9 cellular contexts compared by ENCODE assay signal in genomic region chr9:136011703-136012496, GRCh38. TPM values are rescaled to one million over a fixed set of nuclear protein-coding genes. Genes with fewer than 3 reads are reported as not detected.
A peak's percentile ranks its signal among the peaks of the same experiment; 100 is the strongest.
DNase-seq lines count a peak whose midpoint lies in the region; ATAC-seq and TF ChIP-seq lines count a peak whose summit lies in the region.
"Had no signal": no experiment of that assay in that cellular context is flagged by ENCODE, and none has a peak within 500 bp of the region (broad histone marks: within the 10 kb centered on the region; RNA-seq: fewer than 3 reads in every experiment).

No MANE protein-coding gene starts in this region.

- no peaks in the 10 kb centered on the region for H3K36me3 Mint-ChIP-seq in activated naive CD4-positive, alpha-beta T cell treated with anti-CD3 and anti-CD28 coated beads for 36 hours (ENCODE audit: low read depth)

- H3K79me2 ChIP-seq in OCI-LY7 (ENCODE audit: insufficient read depth, low read depth, low read length) = no peaks in the 10 kb centered on the region

- H3K4me3 ChIP-seq in OCI-LY7 (ENCODE audit: low read depth, low read length, poor library complexity, severe bottlenecking) (peak overlapping the region; percentile 69), esophagus muscularis mucosa (peak overlapping the region; percentile 7 to 47 (median 16)), thyroid gland (replicated peaks in 1 of 3) (no peak overlapping the region)

- peak; percentile 55 for TF ChIP-seq EP300 in esophagus muscularis mucosa (IDR thresholded peaks at IDR 0.05)

- TF ChIP-seq CTCF in OCI-LY7 (conservative IDR thresholded peaks at IDR 0.05; ENCODE audit: low read length) (no peak), esophagus muscularis mucosa (IDR thresholded peaks at IDR 0.05) (no peak), thyroid gland (IDR thresholded peaks at IDR 0.05) (no peak)

- H2AFZ ChIP-seq in OCI-LY7 (ENCODE audit: low read length) = peak overlapping the region; percentile 13; the same call in 1 of the 2 replicates

- WGBS in esophagus muscularis mucosa = 74% methylated on average over 32 of the region's 59 CpGs
- 85 to 88% methylated on average over 40 to 42 of the region's 59 CpGs for WGBS in thyroid gland, 2 donors

- no peaks in the 10 kb centered on the region for H3K27me3 Mint-ChIP-seq in activated naive CD4-positive, alpha-beta T cell treated with anti-CD3 and anti-CD28 coated beads for 36 hours (ENCODE audit: low read depth)

- H3K9me3 Mint-ChIP-seq in activated naive CD4-positive, alpha-beta T cell treated with anti-CD3 and anti-CD28 coated beads for 36 hours = no peaks in the 10 kb centered on the region

- no TSS peak for BruUV-seq in OCI-LY7 (replicated peaks; lab: Mats Ljungman, UMichigan)

- H3K9me3 ChIP-seq in OCI-LY7 (ENCODE audit: low read length) = no peaks in the 10 kb centered on the region
- no peaks in the 10 kb centered on the region for H3K9me3 ChIP-seq in esophagus muscularis mucosa
- no peaks in the 10 kb centered on the region for H3K9me3 ChIP-seq in thyroid gland

- intact Hi-C loops in OCI-LY7 (cut with micrococcal nuclease; ENCODE audit: unreplicated experiment) (loop anchor here (1.0 to 5.0 kb wide), 4 partner anchors 20 to 230 kb away; partner anchors contain the start of genes TMEM250 and UBAC1), esophagus muscularis mucosa (cut with DNase I) (no loop called here), thyroid gland (cut with DNase I) (no loop called here)
- intact Hi-C loops in activated naive CD4-positive, alpha-beta T cell treated with anti-CD3 and anti-CD28 coated beads for 36 hours (cut with micrococcal nuclease) = no loop called here

- peak overlapping the region; percentile 91 for H3K4me2 ChIP-seq in OCI-LY7 (ENCODE audit: low read length)

- peaks cover 66% of the 10 kb centered on the region for H3K4me1 ChIP-seq in OCI-LY7 (ENCODE audit: insufficient read depth, low read length, poor library complexity, severe bottlenecking)
- peaks cover 20 to 99% (median 71%) of the 10 kb centered on the region in 4 donors for H3K4me1 ChIP-seq in esophagus muscularis mucosa
- H3K4me1 ChIP-seq in thyroid gland = peaks cover 13 to 18% of the 10 kb centered on the region in 2 donors

- TF ChIP-seq POLR2A in esophagus muscularis mucosa (IDR thresholded peaks at IDR 0.05; ENCODE audit: low read depth) (no peak), thyroid gland (IDR thresholded peaks at IDR 0.05) (no peak)

- H3K4me1 Mint-ChIP-seq in activated naive CD4-positive, alpha-beta T cell treated with anti-CD3 and anti-CD28 coated beads for 36 hours (ENCODE audit: low read depth) = no peaks in the 10 kb centered on the region

- CTCF ChIA-PET in OCI-LY7 (lab: Charles Lee; ENCODE audit: unreplicated experiment) = no interaction called here
- CTCF ChIA-PET in activated naive CD4-positive, alpha-beta T cell treated with anti-CD3 and anti-CD28 coated beads for 36 hours (lab: Charles Lee) = no interaction called here

- POLR2A ChIA-PET in OCI-LY7 (lab: Charles Lee) = interaction anchor here (1.0 kb wide), 1 partner anchor 24 kb away, joined by 4 read pairs; no protein-coding TSS in a partner anchor

- ATAC-seq in HG03565 (IDR thresholded peaks at IDR 0.05; ENCODE audit: unreplicated experiment) = no peak

- H3K9me2 ChIP-seq in OCI-LY7 (ENCODE audit: insufficient read depth, low read length) = no peaks in the 10 kb centered on the region

- H3K36me3 ChIP-seq in OCI-LY7 (ENCODE audit: insufficient read depth, low read length) = no peaks in the 10 kb centered on the region
- H3K36me3 ChIP-seq in esophagus muscularis mucosa = peaks cover 36 to 75% (median 67%) of the 10 kb centered on the region in 4 donors
- H3K36me3 ChIP-seq in thyroid gland = peaks cover 0 to 5% of the 10 kb centered on the region in 2 donors

- H3K27ac ChIP-seq in OCI-LY7 (ENCODE audit: low read depth, low read length, poor library complexity, severe bottlenecking) = peak overlapping the region; percentile 100
- peak overlapping the region; percentile 55 to 80 (median 72) for H3K27ac ChIP-seq in esophagus muscularis mucosa (replicated peaks in 1 of 4)
- H3K27ac ChIP-seq in thyroid gland = peak overlapping the region in 2 of 3 donors; percentile 42 to 56

- no peak overlapping the region for H3K4me3 Mint-ChIP-seq in activated naive CD4-positive, alpha-beta T cell treated with anti-CD3 and anti-CD28 coated beads for 36 hours

- no peak overlapping the region for H3K27ac Mint-ChIP-seq in activated naive CD4-positive, alpha-beta T cell treated with anti-CD3 and anti-CD28 coated beads for 36 hours

- peak; percentile 18 for DNase-seq in OCI-LY7 (ENCODE audit: low spot score)
- peak; percentile 94 for DNase-seq in esophagus muscularis mucosa (ENCODE audit: extremely low spot score)
- DNase-seq in midbrain (lab: John Stamatoyannopoulos, UW) = peak; percentile 69
- peak; percentile 27 to 34 for DNase-seq in thyroid gland
- no peak for DNase-seq in NCI-H2196 treated with DMSO at 0.1 percent for 48 hours (lab: John Stamatoyannopoulos, UW; ENCODE audit: unreplicated experiment)
- DNase-seq in effector CD4-positive, alpha-beta T cell = no peak
- no peak for DNase-seq in activated naive CD4-positive, alpha-beta T cell treated with anti-CD3 and anti-CD28 coated beads for 36 hours
- DNase-seq: NCI-H446 had no signal

- H3K27me3 ChIP-seq in esophagus muscularis mucosa (no peaks in the 10 kb centered on the region), thyroid gland (no peaks in the 10 kb centered on the region)

- H4K20me1 ChIP-seq in OCI-LY7 (ENCODE audit: insufficient read depth, low read length) = no peaks in the 10 kb centered on the region

RNA-seq across cellular contexts. Expression of gene UBAC1, which starts 50.7 kb away (rescaled TPM):
- 59.2 and 75.7 TPM in 2 replicates for total RNA-seq in OCI-LY7 (2014; rRNA removed; shearing (Covaris generic))
- total RNA-seq in OCI-LY7 (2022) (42.3 and 42.4 TPM in 2 replicates), esophagus muscularis mucosa (10 to 100 TPM; 61.6 to 77.2 (median 67.3) TPM), thyroid gland (10 to 100 TPM; 37.9 to 56.2 (median 44.2) TPM)
- 10 to 100 TPM; 37.2 to 40.0 TPM for total RNA-seq in activated naive CD4-positive, alpha-beta T cell treated with anti-CD3 and anti-CD28 coated beads for 36 hours

Comparison
In these comparisons a context has a peak if more than half of its experiments do, and no peak if none do; other contexts are left out.
1. DNase-seq: peak in OCI-LY7 (single experiment), esophagus muscularis mucosa (single experiment), midbrain (single experiment) and thyroid gland (2 of 2); none in NCI-H2196 treated with DMSO at 0.1 percent for 48 hours (single experiment), effector CD4-positive, alpha-beta T cell (single experiment) and activated naive CD4-positive, alpha-beta T cell treated with anti-CD3 and anti-CD28 coated beads for 36 hours (single experiment).
2. H3K27ac ChIP-seq: peak in every context shown above with its lines; median percentile 100 in OCI-LY7; 72 in esophagus muscularis mucosa; 49 in thyroid gland.
3. H3K4me3 ChIP-seq: peak in OCI-LY7 (single experiment) and esophagus muscularis mucosa (4 of 4); none in thyroid gland (0 of 3).